Comparison of ENCODE assay signal across 8 cellular contexts in genomic region chr7:24572421-24573007, GRCh38. TPM values are rescaled to one million over a fixed set of nuclear protein-coding genes. Genes with fewer than 3 reads are reported as not detected.
DNase-seq lines count a peak whose midpoint lies in the region; ATAC-seq, FAIRE-seq and TF ChIP-seq lines count a peak whose summit lies in the region.

No MANE protein-coding gene starts in this region.

- H3K27me3 Mint-ChIP-seq in T-helper 1 cell treated with Interleukin-12 subunit alpha and Interleukin-12 subunit beta and Interleukin-4 antibody, amounts not matched to agents 30 μg/mL and 1 μg/mL, for 36 hours (ENCODE audit: low read depth): peaks cover 46% of the 10 kb centered on the region

- peak; percentile 60 for FAIRE-seq in keratinocyte (lab: Jason Lieb, UNC)

- H2AFZ ChIP-seq in keratinocyte (ENCODE audit: control insufficient read depth, low read length): peak overlapping the region; percentile 91

- H3K27ac Mint-ChIP-seq in T-helper 1 cell treated with Interleukin-12 subunit alpha and Interleukin-12 subunit beta and Interleukin-4 antibody, amounts not matched to agents 30 μg/mL and 1 μg/mL, for 36 hours: peak overlapping the region; percentile 76

- TF ChIP-seq CTCF in keratinocyte (optimal IDR thresholded peaks at IDR 0.05 in 1 of 3, IDR thresholded peaks at IDR 0.05 in 1 of 3, conservative IDR thresholded peaks at IDR 0.05 in 1 of 3; ENCODE audit: extremely low read depth in 1 of 3, insufficient read depth in 2 of 3, low read length in 3 of 3): no peak
- no peak for TF ChIP-seq CTCF in spleen (IDR thresholded peaks at IDR 0.05 in 8 of 11, conservative IDR thresholded peaks at IDR 0.05 in 3 of 11)

- no peaks in the 10 kb centered on the region for H3K36me3 ChIP-seq in keratinocyte (ENCODE audit: control insufficient read depth in 2 of 2, extremely low read depth in 1 of 2, insufficient read depth in 2 of 2, low read length in 2 of 2)
- H3K36me3 ChIP-seq in spleen: no peaks in the 10 kb centered on the region

- no peaks in the 10 kb centered on the region for H3K9me1 ChIP-seq in keratinocyte (ENCODE audit: control insufficient read depth, extremely low read depth, insufficient read depth, low read length)

- H3K27ac ChIP-seq in keratinocyte (ENCODE audit: control insufficient read depth, insufficient read depth, low read length): peak overlapping the region; percentile 77
- peak overlapping the region in 7 of 8 donors; percentile 31 to 90 (median 76) for H3K27ac ChIP-seq in spleen

- dilution Hi-C loops in keratinocyte (cut with MboI; ENCODE audit: extremely low pct_ligation_motif_present, low sequenced_read_pairs): no loop called here

- H3K4me1 ChIP-seq in keratinocyte (ENCODE audit: control insufficient read depth, extremely low read depth, insufficient read depth, low read length) (peaks cover 16% of the 10 kb centered on the region), spleen (peaks cover 0 to 43% (median 24%) of the 10 kb centered on the region in 6 donors)

- ATAC-seq in GM21447 (IDR thresholded peaks at IDR 0.05; ENCODE audit: unreplicated experiment): no peak

- peak; percentile 40 for DNase-seq in COLO829 (ENCODE audit: low spot score)
- DNase-seq in HS-5 (ENCODE audit: low read depth): peak; percentile 57
- DNase-seq in central memory CD4-positive, alpha-beta T cell: peak; percentile 15
- DNase-seq in keratinocyte (ENCODE audit: low read depth, low spot score): peak; percentile 48
- DNase-seq in spleen: peak; percentile 81
- DNase-seq in middle frontal gyrus (ENCODE audit: extremely low spot score, low spot score): no peak

- H4K20me1 ChIP-seq in keratinocyte (ENCODE audit: control insufficient read depth, extremely low read depth, insufficient read depth, low read length): no peaks in the 10 kb centered on the region

- H3K9ac ChIP-seq in keratinocyte (ENCODE audit: control insufficient read depth, extremely low read depth, insufficient read depth, low read length): peak overlapping the region; percentile 84

- H3K9me3 Mint-ChIP-seq in T-helper 1 cell treated with Interleukin-12 subunit alpha and Interleukin-12 subunit beta and Interleukin-4 antibody, amounts not matched to agents 30 μg/mL and 1 μg/mL, for 36 hours: no peaks in the 10 kb centered on the region

- H3K4me1 Mint-ChIP-seq in T-helper 1 cell treated with Interleukin-12 subunit alpha and Interleukin-12 subunit beta and Interleukin-4 antibody, amounts not matched to agents 30 μg/mL and 1 μg/mL, for 36 hours (ENCODE audit: low read depth): peaks cover 23% of the 10 kb centered on the region

- H3K9me3 ChIP-seq in keratinocyte (ENCODE audit: control insufficient read depth, low read depth, low read length) (no peaks in the 10 kb centered on the region), spleen (no peaks in the 10 kb centered on the region)

- peak overlapping the region; percentile 89 for H3K4me2 ChIP-seq in keratinocyte (ENCODE audit: control insufficient read depth, extremely low read depth, insufficient read depth, low read depth, low read length)

- 0 to 4% (median 1%) methylated on average over 13 to 15 of the region's 15 CpGs for WGBS in spleen, 5 donors

- H3K4me3 ChIP-seq in keratinocyte (ENCODE audit: control insufficient read depth in 2 of 3, extremely low read depth in 1 of 3, insufficient read depth in 2 of 3, low read depth in 1 of 3, low read length in 3 of 3) (peak overlapping the region; percentile 64 to 93 (median 84)), spleen (peak overlapping the region; percentile 47 to 88 (median 71))

- no peak for TF ChIP-seq POLR2A in spleen (IDR thresholded peaks at IDR 0.05)

- intact Hi-C loops in spleen (cut with DNase I; ENCODE audit: low total_unique reads): no loop called here

- H3K79me2 ChIP-seq in keratinocyte (ENCODE audit: control insufficient read depth, insufficient read depth, low read length): peaks cover 36% of the 10 kb centered on the region

- H3K4me3 Mint-ChIP-seq in T-helper 1 cell treated with Interleukin-12 subunit alpha and Interleukin-12 subunit beta and Interleukin-4 antibody, amounts not matched to agents 30 μg/mL and 1 μg/mL, for 36 hours: peak overlapping the region; percentile 82

- no peaks in the 10 kb centered on the region for H3K36me3 Mint-ChIP-seq in T-helper 1 cell treated with Interleukin-12 subunit alpha and Interleukin-12 subunit beta and Interleukin-4 antibody, amounts not matched to agents 30 μg/mL and 1 μg/mL, for 36 hours (ENCODE audit: low read depth)

- peaks cover 12% of the 10 kb centered on the region for H3K27me3 ChIP-seq in keratinocyte (ENCODE audit: control insufficient read depth, extremely low read depth, insufficient read depth, low read length)
- peaks cover 0 to 34% (median 0%) of the 10 kb centered on the region in 7 donors for H3K27me3 ChIP-seq in spleen (replicated peaks in 1 of 7)

RNA-seq across cellular contexts. Expression of gene PALS2, which starts 0.7 kb away (rescaled TPM):
- polyA plus RNA-seq in keratinocyte (7.4 to 16.0 TPM (median 15.4 TPM) in 3 replicates), spleen (1 to 10 TPM; 1.8 to 2.4 (median 1.9) TPM)
- 15.1 TPM for polyA plus RNA-seq in keratinocyte (2011; ENCODE audit: low read depth)
- polyA plus RNA-seq in keratinocyte (2011; cell fraction: cytosol; rRNA removed): 9.8 and 12.3 TPM in 2 replicates
- 10.6 and 15.6 TPM in 2 replicates for polyA plus RNA-seq in keratinocyte (2011; cell fraction: nucleus; rRNA removed)
- 7.6 and 17.8 TPM in 2 replicates for polyA plus RNA-seq in keratinocyte (2012; ENCODE audit: low replicate concordance)
- polyA minus RNA-seq in keratinocyte: 3.6 to 22.8 TPM (median 6.3 TPM) in 3 replicates
- polyA minus RNA-seq in keratinocyte (2011; cell fraction: cytosol; rRNA and poly(A)+ RNA removed): 22.1 TPM
- 7.9 and 10.6 TPM in 2 replicates for polyA minus RNA-seq in keratinocyte (2011; cell fraction: nucleus; rRNA and poly(A)+ RNA removed)
- 10 to 100 TPM in 4 of 7 donors, 1 to 10 TPM in 3; 7.8 to 28.8 (median 18.0) TPM for total RNA-seq in spleen
